Comparison of ENCODE assay signal across 12 cellular contexts in genomic region chr6:141675957-141676356, GRCh38.
DNase-seq lines count a peak whose midpoint lies in the region; ATAC-seq, FAIRE-seq and TF ChIP-seq lines count a peak whose summit lies in the region.
"Had no signal": no experiment of that assay in that cellular context is flagged by ENCODE, and none has a peak within 500 bp of the region (broad histone marks: within the 10 kb centered on the region; RNA-seq: fewer than 3 reads in every experiment).

No MANE protein-coding gene starts in this region.

- WGBS in right lobe of liver (ENCODE audit: insufficient coverage, low coverage, low lambda C conversion rate, missing lambda C conversion rate): 14% methylated on average over 1 of the region's 1 CpG

- H3K4me3 ChIP-seq in astrocyte of the cerebellum (ENCODE audit: low read depth, low read length) (no peak overlapping the region), right lobe of liver (no peak overlapping the region)
- H3K4me3 ChIP-seq: psoas muscle had no signal

- in situ Hi-C loops in astrocyte of the cerebellum (cut with HindIII; ENCODE audit: low sequenced_read_pairs): loop anchor here (25.0 kb wide), 1 partner anchor 436 kb away; no protein-coding TSS in a partner anchor

- no peaks in the 10 kb centered on the region for H3K9me3 ChIP-seq in right lobe of liver
- H3K9me3 ChIP-seq: psoas muscle had no signal

- intact Hi-C loops in right lobe of liver (cut with DNase I): no loop called here

- H3K27ac ChIP-seq in C4-2B: no peak overlapping the region
- H3K27ac ChIP-seq in right lobe of liver: no peak overlapping the region
- H3K27ac ChIP-seq: psoas muscle had no signal

- H3K36me3 ChIP-seq in right lobe of liver: no peaks in the 10 kb centered on the region

- H3K27me3 ChIP-seq in right lobe of liver: no peaks in the 10 kb centered on the region

- no peak for DNase-seq in astrocyte of the cerebellum (ENCODE audit: low read depth)
- DNase-seq in right lobe of liver: no peak
- DNase-seq in DMS153 treated with DMSO at 0.1 percent for 48 hours (lab: John Stamatoyannopoulos, UW; ENCODE audit: unreplicated experiment): no peak
- DNase-seq in H54 (ENCODE audit: insufficient read length, low spot score): no peak
- no peak for DNase-seq in KG1 (lab: John Stamatoyannopoulos, UW)
- DNase-seq in middle frontal gyrus (ENCODE audit: extremely low spot score, low spot score): no peak
- DNase-seq: GDM1, left cardiac atrium, NCI-H226, psoas muscle had no signal

- no peak for TF ChIP-seq POLR2A in right lobe of liver (IDR thresholded peaks at IDR 0.05)
- no peak for TF ChIP-seq POLR2A in H54 (IDR thresholded peaks at IDR 0.05; ENCODE audit: low read depth, low read length)

- TF ChIP-seq CTCF in C4-2B (conservative IDR thresholded peaks at IDR 0.05) (peak; percentile 39), LNCAP (IDR thresholded peaks at IDR 0.05) (peak; percentile 58; the same call in 1 of the 2 replicates), astrocyte of the cerebellum (IDR thresholded peaks at IDR 0.05; ENCODE audit: low read depth, low read length, missing control alignments) (peak; percentile 13), right lobe of liver (IDR thresholded peaks at IDR 0.05) (peak in 3 of 4 donors; percentile 25 to 30 (median 28))

- no peak for FAIRE-seq in H54 (lab: Jason Lieb, UNC)

- H3K4me1 ChIP-seq in right lobe of liver: no peaks in the 10 kb centered on the region
- H3K4me1 ChIP-seq: psoas muscle had no signal

- ATAC-seq in right lobe of liver: no peak
- ATAC-seq: left cardiac atrium, psoas muscle had no signal
